2 cellular contexts compared by ENCODE assay signal in genomic region chr1:230401096-230401495, GRCh38.
TF ChIP-seq lines count a peak whose summit lies in the region.

No MANE protein-coding gene starts in this region.

TF ChIP-seq in GM23338, 12 proteins besides CTCF, POLR2A, EP300 and RAD21 (continued from another document):
- TF ChIP-seq, protein P1, sequence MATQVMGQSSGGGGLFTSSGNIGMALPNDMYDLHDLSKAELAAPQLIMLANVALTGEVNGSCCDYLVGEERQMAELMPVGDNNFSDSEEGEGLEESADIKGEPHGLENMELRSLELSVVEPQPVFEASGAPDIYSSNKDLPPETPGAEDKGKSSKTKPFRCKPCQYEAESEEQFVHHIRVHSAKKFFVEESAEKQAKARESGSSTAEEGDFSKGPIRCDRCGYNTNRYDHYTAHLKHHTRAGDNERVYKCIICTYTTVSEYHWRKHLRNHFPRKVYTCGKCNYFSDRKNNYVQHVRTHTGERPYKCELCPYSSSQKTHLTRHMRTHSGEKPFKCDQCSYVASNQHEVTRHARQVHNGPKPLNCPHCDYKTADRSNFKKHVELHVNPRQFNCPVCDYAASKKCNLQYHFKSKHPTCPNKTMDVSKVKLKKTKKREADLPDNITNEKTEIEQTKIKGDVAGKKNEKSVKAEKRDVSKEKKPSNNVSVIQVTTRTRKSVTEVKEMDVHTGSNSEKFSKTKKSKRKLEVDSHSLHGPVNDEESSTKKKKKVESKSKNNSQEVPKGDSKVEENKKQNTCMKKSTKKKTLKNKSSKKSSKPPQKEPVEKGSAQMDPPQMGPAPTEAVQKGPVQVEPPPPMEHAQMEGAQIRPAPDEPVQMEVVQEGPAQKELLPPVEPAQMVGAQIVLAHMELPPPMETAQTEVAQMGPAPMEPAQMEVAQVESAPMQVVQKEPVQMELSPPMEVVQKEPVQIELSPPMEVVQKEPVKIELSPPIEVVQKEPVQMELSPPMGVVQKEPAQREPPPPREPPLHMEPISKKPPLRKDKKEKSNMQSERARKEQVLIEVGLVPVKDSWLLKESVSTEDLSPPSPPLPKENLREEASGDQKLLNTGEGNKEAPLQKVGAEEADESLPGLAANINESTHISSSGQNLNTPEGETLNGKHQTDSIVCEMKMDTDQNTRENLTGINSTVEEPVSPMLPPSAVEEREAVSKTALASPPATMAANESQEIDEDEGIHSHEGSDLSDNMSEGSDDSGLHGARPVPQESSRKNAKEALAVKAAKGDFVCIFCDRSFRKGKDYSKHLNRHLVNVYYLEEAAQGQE (IDR thresholded peaks at IDR 0.05; ENCODE audit: unreplicated experiment): no peak
- no peak for TF ChIP-seq ZNF462 (CRISPR knock-in tag; IDR thresholded peaks at IDR 0.05)

TF ChIP-seq in WTC11, 78 proteins besides CTCF, POLR2A, EP300 and RAD21:
- TF ChIP-seq, protein P2, sequence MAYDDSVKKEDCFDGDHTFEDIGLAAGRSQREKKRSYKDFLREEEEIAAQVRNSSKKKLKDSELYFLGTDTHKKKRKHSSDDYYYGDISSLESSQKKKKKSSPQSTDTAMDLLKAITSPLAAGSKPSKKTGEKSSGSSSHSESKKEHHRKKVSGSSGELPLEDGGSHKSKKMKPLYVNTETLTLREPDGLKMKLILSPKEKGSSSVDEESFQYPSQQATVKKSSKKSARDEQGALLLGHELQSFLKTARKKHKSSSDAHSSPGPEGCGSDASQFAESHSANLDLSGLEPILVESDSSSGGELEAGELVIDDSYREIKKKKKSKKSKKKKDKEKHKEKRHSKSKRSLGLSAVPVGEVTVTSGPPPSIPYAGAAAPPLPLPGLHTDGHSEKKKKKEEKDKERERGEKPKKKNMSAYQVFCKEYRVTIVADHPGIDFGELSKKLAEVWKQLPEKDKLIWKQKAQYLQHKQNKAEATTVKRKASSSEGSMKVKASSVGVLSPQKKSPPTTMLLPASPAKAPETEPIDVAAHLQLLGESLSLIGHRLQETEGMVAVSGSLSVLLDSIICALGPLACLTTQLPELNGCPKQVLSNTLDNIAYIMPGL (CRISPR knock-in tag; IDR thresholded peaks at IDR 0.05): no peak
- TF ChIP-seq TP53 (CRISPR knock-in tag; IDR thresholded peaks at IDR 0.05): no peak
- TF ChIP-seq KAT7 (CRISPR knock-in tag; IDR thresholded peaks at IDR 0.05; ENCODE audit: borderline replicate concordance): no peak
- no peak for TF ChIP-seq EMX1 (CRISPR knock-in tag; IDR thresholded peaks at IDR 0.05)
- no peak for TF ChIP-seq FOXP1 (CRISPR knock-in tag; IDR thresholded peaks at IDR 0.05; ENCODE audit: borderline replicate concordance)
- no peak for TF ChIP-seq FOXJ3 (CRISPR knock-in tag; IDR thresholded peaks at IDR 0.05; ENCODE audit: borderline replicate concordance)
- TF ChIP-seq ZNF121 (CRISPR knock-in tag; IDR thresholded peaks at IDR 0.05): no peak
- TF ChIP-seq, protein P3, sequence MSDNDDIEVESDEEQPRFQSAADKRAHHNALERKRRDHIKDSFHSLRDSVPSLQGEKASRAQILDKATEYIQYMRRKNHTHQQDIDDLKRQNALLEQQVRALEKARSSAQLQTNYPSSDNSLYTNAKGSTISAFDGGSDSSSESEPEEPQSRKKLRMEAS (CRISPR knock-in tag; IDR thresholded peaks at IDR 0.05): no peak
- TF ChIP-seq, protein P4, sequence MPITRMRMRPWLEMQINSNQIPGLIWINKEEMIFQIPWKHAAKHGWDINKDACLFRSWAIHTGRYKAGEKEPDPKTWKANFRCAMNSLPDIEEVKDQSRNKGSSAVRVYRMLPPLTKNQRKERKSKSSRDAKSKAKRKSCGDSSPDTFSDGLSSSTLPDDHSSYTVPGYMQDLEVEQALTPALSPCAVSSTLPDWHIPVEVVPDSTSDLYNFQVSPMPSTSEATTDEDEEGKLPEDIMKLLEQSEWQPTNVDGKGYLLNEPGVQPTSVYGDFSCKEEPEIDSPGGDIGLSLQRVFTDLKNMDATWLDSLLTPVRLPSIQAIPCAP (CRISPR knock-in tag; IDR thresholded peaks at IDR 0.05): no peak
- TF ChIP-seq OVOL2 (CRISPR knock-in tag; IDR thresholded peaks at IDR 0.05; ENCODE audit: borderline replicate concordance): no peak
- TF ChIP-seq GTF2I (CRISPR knock-in tag; conservative IDR thresholded peaks at IDR 0.05): no peak
- TF ChIP-seq ATF3 (CRISPR knock-in tag; conservative IDR thresholded peaks at IDR 0.05): no peak
- TF ChIP-seq USF2 (CRISPR knock-in tag; IDR thresholded peaks at IDR 0.05): no peak
- TF ChIP-seq, protein P5, sequence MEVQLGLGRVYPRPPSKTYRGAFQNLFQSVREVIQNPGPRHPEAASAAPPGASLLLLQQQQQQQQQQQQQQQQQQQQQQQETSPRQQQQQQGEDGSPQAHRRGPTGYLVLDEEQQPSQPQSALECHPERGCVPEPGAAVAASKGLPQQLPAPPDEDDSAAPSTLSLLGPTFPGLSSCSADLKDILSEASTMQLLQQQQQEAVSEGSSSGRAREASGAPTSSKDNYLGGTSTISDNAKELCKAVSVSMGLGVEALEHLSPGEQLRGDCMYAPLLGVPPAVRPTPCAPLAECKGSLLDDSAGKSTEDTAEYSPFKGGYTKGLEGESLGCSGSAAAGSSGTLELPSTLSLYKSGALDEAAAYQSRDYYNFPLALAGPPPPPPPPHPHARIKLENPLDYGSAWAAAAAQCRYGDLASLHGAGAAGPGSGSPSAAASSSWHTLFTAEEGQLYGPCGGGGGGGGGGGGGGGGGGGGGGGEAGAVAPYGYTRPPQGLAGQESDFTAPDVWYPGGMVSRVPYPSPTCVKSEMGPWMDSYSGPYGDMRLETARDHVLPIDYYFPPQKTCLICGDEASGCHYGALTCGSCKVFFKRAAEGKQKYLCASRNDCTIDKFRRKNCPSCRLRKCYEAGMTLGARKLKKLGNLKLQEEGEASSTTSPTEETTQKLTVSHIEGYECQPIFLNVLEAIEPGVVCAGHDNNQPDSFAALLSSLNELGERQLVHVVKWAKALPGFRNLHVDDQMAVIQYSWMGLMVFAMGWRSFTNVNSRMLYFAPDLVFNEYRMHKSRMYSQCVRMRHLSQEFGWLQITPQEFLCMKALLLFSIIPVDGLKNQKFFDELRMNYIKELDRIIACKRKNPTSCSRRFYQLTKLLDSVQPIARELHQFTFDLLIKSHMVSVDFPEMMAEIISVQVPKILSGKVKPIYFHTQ (CRISPR knock-in tag; IDR thresholded peaks at IDR 0.05): no peak
- TF ChIP-seq, protein P6, sequence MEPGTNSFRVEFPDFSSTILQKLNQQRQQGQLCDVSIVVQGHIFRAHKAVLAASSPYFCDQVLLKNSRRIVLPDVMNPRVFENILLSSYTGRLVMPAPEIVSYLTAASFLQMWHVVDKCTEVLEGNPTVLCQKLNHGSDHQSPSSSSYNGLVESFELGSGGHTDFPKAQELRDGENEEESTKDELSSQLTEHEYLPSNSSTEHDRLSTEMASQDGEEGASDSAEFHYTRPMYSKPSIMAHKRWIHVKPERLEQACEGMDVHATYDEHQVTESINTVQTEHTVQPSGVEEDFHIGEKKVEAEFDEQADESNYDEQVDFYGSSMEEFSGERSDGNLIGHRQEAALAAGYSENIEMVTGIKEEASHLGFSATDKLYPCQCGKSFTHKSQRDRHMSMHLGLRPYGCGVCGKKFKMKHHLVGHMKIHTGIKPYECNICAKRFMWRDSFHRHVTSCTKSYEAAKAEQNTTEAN (CRISPR knock-in tag; IDR thresholded peaks at IDR 0.05): no peak
TF ChIP-seq in WTC11: peak in this region for 0.
